ENCODE assay signal across 12 cellular contexts in the genomic region with DNA sequence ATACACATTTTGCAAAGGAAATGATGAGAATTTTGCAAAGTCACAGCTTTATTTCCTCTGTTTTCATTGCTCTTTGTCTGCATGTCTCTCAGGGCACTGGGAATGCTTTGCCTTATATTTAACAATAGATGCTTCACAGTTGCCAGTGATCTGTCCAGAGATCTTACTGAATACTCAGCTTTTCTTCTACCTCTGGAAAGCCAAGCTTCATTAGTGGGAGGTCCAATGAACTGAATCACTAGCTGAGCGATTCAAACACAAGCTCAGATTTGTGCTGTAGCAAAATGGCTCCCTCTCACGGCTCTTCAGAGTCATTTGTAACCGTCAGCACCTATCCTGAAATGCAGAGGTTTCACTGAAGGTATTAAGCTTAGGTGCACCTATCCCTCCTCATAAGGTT.
A peak's percentile ranks its signal among the peaks of the same experiment; 100 is the strongest.
DNase-seq lines count a peak whose midpoint lies in the region; ATAC-seq, FAIRE-seq and TF ChIP-seq lines count a peak whose summit lies in the region.
"Had no signal": no experiment of that assay in that cellular context is flagged by ENCODE, and none has a peak within 500 bp of the region (broad histone marks: within the 10 kb centered on the region; RNA-seq: fewer than 3 reads in every experiment).

No MANE protein-coding gene starts in this region.

- H3K4me2 ChIP-seq in HepG2 (ENCODE audit: low read depth, low read length): no peak overlapping the region

- no peaks in the 10 kb centered on the region for H3K9me3 Mint-ChIP-seq in activated naive CD8-positive, alpha-beta T cell treated with anti-CD3 and anti-CD28 coated beads, Interleukin-2, amount 50 U/mL, for 24 hours
- H3K9me3 Mint-ChIP-seq: activated naive CD4-positive, alpha-beta T cell treated with anti-CD3 and anti-CD28 coated beads, Interleukin-2, amount 50 U/mL, for 24 hours had no signal

- peak; percentile 70 for ATAC-seq in HepG2
- ATAC-seq in activated naive CD8-positive, alpha-beta T cell treated with anti-CD3 and anti-CD28 coated beads, Interleukin-2, amount 50 U/mL, for 24 hours: no peak

- in situ Hi-C loops in brain microvascular endothelial cell (cut with HindIII; ENCODE audit: low pct_ligation_motif_present, low sequenced_read_pairs): loop anchor here (25.0 kb wide), 1 partner anchor 205 kb away; no protein-coding TSS in a partner anchor
- in situ Hi-C loops in HepG2 (cut with HindIII; ENCODE audit: extremely low pct_ligation_motif_present, low pct_unique_long_range_greater_than_20kb): loop anchor here (5.0 kb wide), 1 partner anchor 210 kb away; no protein-coding TSS in a partner anchor

- H3K4me3 ChIP-seq in BJ (ENCODE audit: low read depth, low read length) (no peak overlapping the region), brain microvascular endothelial cell (ENCODE audit: low read depth, low read length) (no peak overlapping the region), HepG2 (replicated peaks in 1 of 3; ENCODE audit: insufficient read depth in 1 of 3, low read depth in 2 of 3, low read length in 3 of 3) (no peak overlapping the region)
- H3K4me3 ChIP-seq: skin epidermis had no signal

- CTCF ChIA-PET in BJ (lab: Yijun Ruan, JAX): interaction anchor here (0.8 to 3.6 kb wide), 10 partner anchors 17 to 236 kb away, joined by 3 to 14 read pairs (median 4); no protein-coding TSS in a partner anchor
- CTCF ChIA-PET in HepG2 (lab: Yijun Ruan, JAX; ENCODE audit: low intra/inter-chr PET ratio, low total read pairs): no interaction called here
- CTCF ChIA-PET in GM10248 (lab: Yijun Ruan, JAX): interaction anchor here (1.2 to 2.1 kb wide), 5 partner anchors 10 to 207 kb away, joined by 3 to 7 read pairs (median 5); no protein-coding TSS in a partner anchor

- 4% methylated on average over 3 of the region's 3 CpGs for WGBS in HepG2 (ENCODE audit: low lambda C conversion rate)

- no peaks in the 10 kb centered on the region for H3K4me1 ChIP-seq in HepG2 (ENCODE audit: insufficient read depth, low read length)

- no peaks in the 10 kb centered on the region for H3K27me3 ChIP-seq in BJ (ENCODE audit: control insufficient read depth, insufficient read depth, low read length)
- H3K27me3 ChIP-seq in brain microvascular endothelial cell (replicated peaks): no peaks in the 10 kb centered on the region
- H3K27me3 ChIP-seq in HepG2 (ENCODE audit: control insufficient read depth in 1 of 2, insufficient read depth in 2 of 2, low read length in 2 of 2): no peaks in the 10 kb centered on the region; a peak in 1 of 5 replicates

- H3K36me3 Mint-ChIP-seq in activated naive CD8-positive, alpha-beta T cell treated with anti-CD3 and anti-CD28 coated beads, Interleukin-2, amount 50 U/mL, for 24 hours (ENCODE audit: low read depth): no peaks in the 10 kb centered on the region
- H3K36me3 Mint-ChIP-seq: activated naive CD4-positive, alpha-beta T cell treated with anti-CD3 and anti-CD28 coated beads, Interleukin-2, amount 50 U/mL, for 24 hours had no signal

- FAIRE-seq in HepG2 (lab: Jason Lieb, UNC) (no peak), GM12892 (lab: Jason Lieb, UNC) (no peak)
- FAIRE-seq: GM12891 had no signal

- DNase-seq in BJ (ENCODE audit: low read depth) (no peak), NCI-H1092 treated with DMSO at 0.1 percent for 48 hours (lab: John Stamatoyannopoulos, UW) (peak; percentile 46), brain microvascular endothelial cell (peak; percentile 37), HepG2 (ENCODE audit: low spot score) (peak; percentile 16), GM10248 (ENCODE audit: extremely low spot score) (no peak), OCI-M2 (lab: John Stamatoyannopoulos, UW; ENCODE audit: unreplicated experiment) (no peak), GM12892 (ENCODE audit: insufficient read length) (no peak)
- DNase-seq in activated naive CD8-positive, alpha-beta T cell treated with anti-CD3 and anti-CD28 coated beads, Interleukin-2, amount 50 U/mL, for 24 hours: no peak
- DNase-seq: KBM-7 had no signal

- no peak for TF ChIP-seq POLR2A in HepG2 (IDR thresholded peaks at IDR 0.05; ENCODE audit: insufficient read depth in 1 of 2, low read depth in 2 of 2, low read length in 2 of 2)
- no peak for TF ChIP-seq POLR2A in GM12892 (IDR thresholded peaks at IDR 0.05; ENCODE audit: low read depth, low read length)

- H3K27ac ChIP-seq in brain microvascular endothelial cell (no peak overlapping the region), HepG2 (ENCODE audit: extremely low read length, insufficient read depth, low read length) (no peak overlapping the region)

- H3K4me3 Mint-ChIP-seq in activated naive CD8-positive, alpha-beta T cell treated with anti-CD3 and anti-CD28 coated beads, Interleukin-2, amount 50 U/mL, for 24 hours: no peak overlapping the region
- H3K4me3 Mint-ChIP-seq: activated naive CD4-positive, alpha-beta T cell treated with anti-CD3 and anti-CD28 coated beads, Interleukin-2, amount 50 U/mL, for 24 hours had no signal

- no peaks in the 10 kb centered on the region for H3K4me1 Mint-ChIP-seq in activated naive CD8-positive, alpha-beta T cell treated with anti-CD3 and anti-CD28 coated beads, Interleukin-2, amount 50 U/mL, for 24 hours
- H3K4me1 Mint-ChIP-seq: activated naive CD4-positive, alpha-beta T cell treated with anti-CD3 and anti-CD28 coated beads, Interleukin-2, amount 50 U/mL, for 24 hours had no signal

- TF ChIP-seq EP300 in HepG2 (IDR thresholded peaks at IDR 0.05; ENCODE audit: low read depth in 2 of 2, low read length in 2 of 2) (no peak), HepG2 (CRISPR knock-in tag; IDR thresholded peaks at IDR 0.05; ENCODE audit: borderline replicate concordance) (no peak)

- no peaks in the 10 kb centered on the region for H3K79me2 ChIP-seq in HepG2 (ENCODE audit: insufficient read depth, low read length)

- no peaks in the 10 kb centered on the region for H3K27me3 Mint-ChIP-seq in activated naive CD8-positive, alpha-beta T cell treated with anti-CD3 and anti-CD28 coated beads, Interleukin-2, amount 50 U/mL, for 24 hours

- no peak for TF ChIP-seq RAD21 in HepG2 (CRISPR knock-in tag; IDR thresholded peaks at IDR 0.05)

- BruUV-seq in HepG2 (replicated peaks; lab: Mats Ljungman, UMichigan): no TSS peak

- intact Hi-C loops in HepG2 (cut with micrococcal nuclease; ENCODE audit: unreplicated experiment): no loop called here

- H4K20me1 ChIP-seq in HepG2 (ENCODE audit: insufficient read depth, low read length): no peaks in the 10 kb centered on the region

- H3K36me3 ChIP-seq in BJ (ENCODE audit: control insufficient read depth, insufficient read depth, low read length): peaks cover 9% of the 10 kb centered on the region
- no peaks in the 10 kb centered on the region for H3K36me3 ChIP-seq in brain microvascular endothelial cell (replicated peaks)
- no peaks in the 10 kb centered on the region for H3K36me3 ChIP-seq in HepG2 (replicated peaks in 1 of 2; ENCODE audit: control insufficient read depth in 1 of 2, insufficient read depth in 2 of 2, low read length in 2 of 2)

- POLR2A ChIA-PET in BJ (lab: Charles Lee) (no interaction called here), HepG2 (lab: Yijun Ruan, JAX) (no interaction called here), GM10248 (lab: Yijun Ruan, JAX) (no interaction called here)

- peak; percentile 42 for TF ChIP-seq CTCF in BJ (IDR thresholded peaks at IDR 0.05; ENCODE audit: insufficient read depth, low read depth, low read length)
- TF ChIP-seq CTCF in brain microvascular endothelial cell (IDR thresholded peaks at IDR 0.05; ENCODE audit: low read depth, low read length, missing control alignments): peak; percentile 68
- peak; percentile 41 for TF ChIP-seq CTCF in HepG2 (CRISPR knock-in tag; IDR thresholded peaks at IDR 0.05)
- no peak for TF ChIP-seq CTCF in GM10248 (IDR thresholded peaks at IDR 0.05; ENCODE audit: control extremely low read depth, extremely low read depth, low read depth, missing control alignments)

- H2AFZ ChIP-seq in HepG2 (ENCODE audit: low read length): no peak overlapping the region

- no peak overlapping the region for H3K27ac Mint-ChIP-seq in activated naive CD8-positive, alpha-beta T cell treated with anti-CD3 and anti-CD28 coated beads, Interleukin-2, amount 50 U/mL, for 24 hours
- H3K27ac Mint-ChIP-seq: activated naive CD4-positive, alpha-beta T cell treated with anti-CD3 and anti-CD28 coated beads, Interleukin-2, amount 50 U/mL, for 24 hours had no signal

- H3K9me3 ChIP-seq in HepG2 (ENCODE audit: low read length): no peaks in the 10 kb centered on the region

- no peak overlapping the region for H3K9ac ChIP-seq in HepG2 (ENCODE audit: insufficient read depth, low read depth, low read length)

TF ChIP-seq in HepG2, 621 proteins besides CTCF, POLR2A, EP300 and RAD21:
- TF ChIP-seq, protein P1, sequence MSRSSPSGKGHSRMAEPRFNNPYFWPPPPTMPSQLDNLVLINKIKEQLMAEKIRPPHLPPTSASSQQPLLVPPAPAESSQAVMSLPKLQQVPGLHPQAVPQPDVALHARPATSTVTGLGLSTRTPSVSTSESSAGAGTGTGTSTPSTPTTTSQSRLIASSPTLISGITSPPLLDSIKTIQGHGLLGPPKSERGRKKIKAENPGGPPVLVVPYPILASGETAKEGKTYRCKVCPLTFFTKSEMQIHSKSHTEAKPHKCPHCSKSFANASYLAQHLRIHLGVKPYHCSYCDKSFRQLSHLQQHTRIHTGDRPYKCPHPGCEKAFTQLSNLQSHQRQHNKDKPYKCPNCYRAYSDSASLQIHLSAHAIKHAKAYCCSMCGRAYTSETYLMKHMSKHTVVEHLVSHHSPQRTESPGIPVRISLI (CRISPR knock-in tag; IDR thresholded peaks at IDR 0.05; ENCODE audit: borderline replicate concordance): no peak
- peak; percentile 44; the same call in 1 of the 2 replicates for TF ChIP-seq STAG1 (CRISPR knock-in tag; IDR thresholded peaks at IDR 0.05)

Comparison
In these comparisons a context has a peak if more than half of its experiments do, and no peak if none do; other contexts are left out.
1. DNase-seq: peak in NCI-H1092 treated with DMSO at 0.1 percent for 48 hours (single experiment), brain microvascular endothelial cell (single experiment) and HepG2 (single experiment); none in BJ (single experiment), GM10248 (single experiment), OCI-M2 (single experiment), GM12892 (single experiment) and activated naive CD8-positive, alpha-beta T cell treated with anti-CD3 and anti-CD28 coated beads, Interleukin-2, amount 50 U/mL, for 24 hours (single experiment).